ENCODE assay signal across 13 cellular contexts in the genomic region with DNA sequence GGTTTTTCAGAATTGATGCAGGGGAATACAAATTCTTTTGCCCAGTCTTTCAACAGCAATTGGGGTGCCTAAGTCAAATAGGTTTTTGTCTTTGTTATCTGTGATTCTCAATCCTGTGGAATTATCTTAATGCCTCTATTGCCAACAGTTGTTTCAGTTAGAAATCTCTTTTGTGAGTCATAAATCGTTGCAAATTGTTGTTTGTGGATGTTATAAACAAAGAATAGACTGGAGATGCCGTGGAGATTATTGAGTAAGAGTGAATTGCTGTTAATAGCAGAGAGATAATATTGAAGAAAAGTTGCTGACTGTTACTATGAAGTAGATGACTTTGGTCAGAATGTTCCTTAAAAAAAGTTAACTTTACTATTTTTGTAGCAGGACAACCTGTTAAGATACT.
DNase-seq lines count a peak whose midpoint lies in the region; ATAC-seq and TF ChIP-seq lines count a peak whose summit lies in the region.
"Had no signal": no experiment of that assay in that cellular context is flagged by ENCODE, and none has a peak within 500 bp of the region (broad histone marks: within the 10 kb centered on the region; RNA-seq: fewer than 3 reads in every experiment).

No MANE protein-coding gene starts in this region.

- H3K4me1 ChIP-seq in IMR-90 (ENCODE audit: control insufficient read depth, insufficient read depth, low read length), result peaks cover 4% of the 10 kb centered on the region
- H3K4me1 ChIP-seq: BLaER1 treated with 17β-estradiol and CSF1 and Interleukin-3, amounts not matched to agents 10 nM and 100 nM had no signal

- peak; percentile 68 for ATAC-seq in IMR-90 (ENCODE audit: low read depth)
- ATAC-seq in GM21528 (IDR thresholded peaks at IDR 0.05; ENCODE audit: low FRiP score, unreplicated experiment), result no peak
- ATAC-seq: HepG2 had no signal

- no peaks in the 10 kb centered on the region for H4K20me1 ChIP-seq in IMR-90 (ENCODE audit: insufficient read depth, low read length)
- H4K20me1 ChIP-seq: BLaER1 treated with 17β-estradiol and CSF1 and Interleukin-3, amounts not matched to agents 10 nM and 100 nM had no signal

- dilution Hi-C loops in IMR-90 (cut with HindIII; ENCODE audit: low sequenced_read_pairs, unreplicated experiment), result no loop called here

- TF ChIP-seq CTCF in AG09319 (IDR thresholded peaks at IDR 0.05; ENCODE audit: low read depth, low read length) (no peak), IMR-90 (conservative IDR thresholded peaks at IDR 0.05; ENCODE audit: low read depth, low read length) (no peak)

- H3K9ac ChIP-seq in IMR-90 (ENCODE audit: low read depth, low read length), result no peak overlapping the region
- H3K9ac ChIP-seq: BLaER1 treated with 17β-estradiol and CSF1 and Interleukin-3, amounts not matched to agents 10 nM and 100 nM had no signal

- no peak overlapping the region for H3K4me3 ChIP-seq in IMR-90 (ENCODE audit: insufficient read depth, low read depth, low read length)
- H3K4me3 ChIP-seq: BLaER1 treated with 17β-estradiol and CSF1 and Interleukin-3, amounts not matched to agents 10 nM and 100 nM had no signal

- no peak overlapping the region for H2BK15ac ChIP-seq in IMR-90 (ENCODE audit: low read depth, low read length)

- H4K91ac ChIP-seq in IMR-90 (ENCODE audit: insufficient read depth, low read depth, low read length), result no peak overlapping the region

- no peak overlapping the region for H2BK20ac ChIP-seq in IMR-90 (ENCODE audit: low read depth, low read length)

- H2BK120ac ChIP-seq in IMR-90 (ENCODE audit: low read depth, low read length), result no peak overlapping the region

- H3K79me1 ChIP-seq in IMR-90 (ENCODE audit: low read depth in 1 of 2, low read length in 2 of 2), result no peaks in the 10 kb centered on the region

- no peaks in the 10 kb centered on the region for H3K9me1 ChIP-seq in IMR-90 (ENCODE audit: insufficient read depth, low read length)

- H3K27me3 ChIP-seq in IMR-90 (ENCODE audit: control insufficient read depth, insufficient read depth, low read length), result peaks cover 2% of the 10 kb centered on the region; the same call in 1 of the 2 replicates
- H3K27me3 ChIP-seq: BLaER1 treated with 17β-estradiol and CSF1 and Interleukin-3, amounts not matched to agents 10 nM and 100 nM had no signal

- no peak for TF ChIP-seq POLR2A in IMR-90 (IDR thresholded peaks at IDR 0.05; ENCODE audit: low read depth, low read length)

- DNase-seq in AG09319 (ENCODE audit: extremely low read depth, low read depth), result peak; percentile 2
- DNase-seq in IMR-90, result peak; percentile 50
- DNase-seq in fibroblast of gingiva (ENCODE audit: low read depth), result peak; percentile 43
- DNase-seq in myocyte (ENCODE audit: low read depth), result peak; percentile 22
- no peak for DNase-seq in activated T-cell treated with anti-CD3 and anti-CD28 coated beads for 4 hours
- no peak for DNase-seq in UCSD-AML1 (lab: John Stamatoyannopoulos, UW; ENCODE audit: unreplicated experiment)
- no peak for DNase-seq in NCI-H345 treated with DMSO at 0.1 percent for 48 hours (lab: John Stamatoyannopoulos, UW; ENCODE audit: unreplicated experiment)
- DNase-seq: CD4-positive, CD25-positive, alpha-beta regulatory T cell; DMS53 had no signal

- in situ Hi-C loops in IMR-90 (cut with MboI; ENCODE audit: low sequenced_read_pairs), result no loop called here

- H4K5ac ChIP-seq in IMR-90 (ENCODE audit: low read depth, low read length), result no peak overlapping the region

- CTCF ChIA-PET in IMR-90 (lab: Yijun Ruan, JAX), result no interaction called here

- H3K4me2 ChIP-seq in IMR-90 (ENCODE audit: low read depth, low read length), result peak overlapping the region; percentile 84
- H3K4me2 ChIP-seq: BLaER1 treated with 17β-estradiol and CSF1 and Interleukin-3, amounts not matched to agents 10 nM and 100 nM had no signal

- no CpG with 5 or more reads among the region's 2 CpGs for WGBS in IMR-90 (ENCODE audit: extremely low coverage in 2 of 2, insufficient read length in 1 of 2), 2 experiments

- H2BK5ac ChIP-seq in IMR-90 (ENCODE audit: low read depth, low read length, poor library complexity, severe bottlenecking), result no peak overlapping the region

- H4K8ac ChIP-seq in IMR-90 (ENCODE audit: low read depth in 2 of 2, low read length in 2 of 2), result no peak overlapping the region

- TF ChIP-seq RAD21 in IMR-90 (IDR thresholded peaks at IDR 0.05; ENCODE audit: low read length), result no peak

- intact Hi-C loops in IMR-90 (cut with micrococcal nuclease), result loop anchor here (5.0 kb wide), 1 partner anchor 66 kb away; no protein-coding TSS in a partner anchor

- no TSS peak for BruUV-seq in IMR-90 (replicated peaks; lab: Mats Ljungman, UMichigan)

- H3K9me3 ChIP-seq in IMR-90 (ENCODE audit: control insufficient read depth, insufficient read depth, low read length), result no peaks in the 10 kb centered on the region

- no peak overlapping the region for H3K23ac ChIP-seq in IMR-90 (ENCODE audit: low read depth, low read length)

- no peak overlapping the region for H2AFZ ChIP-seq in IMR-90 (replicated peaks; ENCODE audit: low read length, poor library complexity)

- H3K4ac ChIP-seq in IMR-90 (ENCODE audit: low read depth, low read length), result no peak overlapping the region

- H3K36me3 ChIP-seq in IMR-90 (ENCODE audit: control insufficient read depth, insufficient read depth, low read length), result no peaks in the 10 kb centered on the region
- H3K36me3 ChIP-seq: BLaER1 treated with 17β-estradiol and CSF1 and Interleukin-3, amounts not matched to agents 10 nM and 100 nM had no signal

- H2AK9ac ChIP-seq in IMR-90 (replicated peaks; ENCODE audit: low read depth, low read length, poor library complexity), result no peak overlapping the region

- peak overlapping the region; percentile 18; the same call in 1 of the 2 replicates for H3K18ac ChIP-seq in IMR-90 (ENCODE audit: low read depth, low read length)

- H3K14ac ChIP-seq in IMR-90 (replicated peaks; ENCODE audit: low read depth, low read length), result no peak overlapping the region

- H3K27ac ChIP-seq in IMR-90 (ENCODE audit: insufficient read depth, low read length), result no peak overlapping the region
- H3K27ac ChIP-seq: 22Rv1; BLaER1 treated with 17β-estradiol and CSF1 and Interleukin-3, amounts not matched to agents 10 nM and 100 nM had no signal

- no peak overlapping the region for H2AK5ac ChIP-seq in IMR-90 (ENCODE audit: low read depth, low read length)

- POLR2A ChIA-PET in IMR-90 (lab: Charles Lee; ENCODE audit: unreplicated experiment), result no interaction called here

- H3K56ac ChIP-seq in IMR-90 (ENCODE audit: extremely low read depth, insufficient read depth, low read length), result no peak overlapping the region

TF ChIP-seq in IMR-90, 13 proteins besides CTCF, POLR2A, EP300 and RAD21:
- TF ChIP-seq FOS (IDR thresholded peaks at IDR 0.05; ENCODE audit: low read depth, low read length) (0 out of 2 replicates have a peak, but pooled peaks have one; percentile 29), RFX5 (IDR thresholded peaks at IDR 0.05; ENCODE audit: low read depth, low read length) (no peak), CEBPB (IDR thresholded peaks at IDR 0.05; ENCODE audit: low read depth, low read length) (peak; percentile 47), MXI1 (IDR thresholded peaks at IDR 0.05; ENCODE audit: borderline replicate concordance, low read depth, low read length) (no peak)
- TF ChIP-seq, protein P1, sequence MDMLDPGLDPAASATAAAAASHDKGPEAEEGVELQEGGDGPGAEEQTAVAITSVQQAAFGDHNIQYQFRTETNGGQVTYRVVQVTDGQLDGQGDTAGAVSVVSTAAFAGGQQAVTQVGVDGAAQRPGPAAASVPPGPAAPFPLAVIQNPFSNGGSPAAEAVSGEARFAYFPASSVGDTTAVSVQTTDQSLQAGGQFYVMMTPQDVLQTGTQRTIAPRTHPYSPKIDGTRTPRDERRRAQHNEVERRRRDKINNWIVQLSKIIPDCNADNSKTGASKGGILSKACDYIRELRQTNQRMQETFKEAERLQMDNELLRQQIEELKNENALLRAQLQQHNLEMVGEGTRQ (IDR thresholded peaks at IDR 0.05; ENCODE audit: low read depth, low read length), result no peak

Comparison
In these comparisons a context has a peak if more than half of its experiments do, and no peak if none do; other contexts are left out.
1. DNase-seq: peak in AG09319 (single experiment), IMR-90 (single experiment), fibroblast of gingiva (single experiment) and myocyte (single experiment); none in activated T-cell treated with anti-CD3 and anti-CD28 coated beads for 4 hours (single experiment), UCSD-AML1 (single experiment) and NCI-H345 treated with DMSO at 0.1 percent for 48 hours (single experiment).